Comparison of ENCODE assay signal across 2 cellular contexts in genomic region chr1:201329801-201330200, GRCh38.
TF ChIP-seq lines count a peak whose summit lies in the region.

No MANE protein-coding gene starts in this region.

TF ChIP-seq in SK-N-SH, 30 proteins besides CTCF, POLR2A, EP300 and RAD21 (continued from another document):
- TF ChIP-seq USF2 (IDR thresholded peaks at IDR 0.05; ENCODE audit: borderline replicate concordance, low read depth, low read length) (no peak), FOSL2 (IDR thresholded peaks at IDR 0.05; ENCODE audit: borderline replicate concordance, low read depth) (no peak), TEAD4 (IDR thresholded peaks at IDR 0.05; ENCODE audit: borderline replicate concordance, insufficient read depth) (no peak), REST (IDR thresholded peaks at IDR 0.05; ENCODE audit: low read depth, low read length) (no peak), GATA2 (CRISPR knock-in tag; IDR thresholded peaks at IDR 0.05) (no peak), RFX5 (IDR thresholded peaks at IDR 0.05; ENCODE audit: low read length) (no peak), USF1 (IDR thresholded peaks at IDR 0.05; ENCODE audit: borderline replicate concordance, low read depth) (no peak), MXI1 (IDR thresholded peaks at IDR 0.05; ENCODE audit: low read depth, low read length) (no peak), NRF1 (IDR thresholded peaks at IDR 0.05; ENCODE audit: low read depth, low read length) (no peak), GABPA (IDR thresholded peaks at IDR 0.05; ENCODE audit: low read depth) (no peak), ELF1 (IDR thresholded peaks at IDR 0.05) (no peak), MAX (IDR thresholded peaks at IDR 0.05; ENCODE audit: low read depth) (no peak), CHD2 (IDR thresholded peaks at IDR 0.05; ENCODE audit: low read length, partially characterized antibody) (no peak), FOXJ3 (CRISPR knock-in tag; IDR thresholded peaks at IDR 0.05) (no peak), TCF12 (IDR thresholded peaks at IDR 0.05) (no peak)
TF ChIP-seq in SK-N-SH: peak in this region for 0.

TF ChIP-seq in SK-N-SH treated with all-trans-retinoic acid at 6 μM for 48 hours, 23 proteins besides CTCF, POLR2A, EP300 and RAD21:
- no peak for TF ChIP-seq POU6F1 (CRISPR knock-in tag; IDR thresholded peaks at IDR 0.05; ENCODE audit: borderline replicate concordance, low read depth)
- TF ChIP-seq TCF4 (CRISPR knock-in tag; IDR thresholded peaks at IDR 0.05; ENCODE audit: borderline replicate concordance): no peak
- TF ChIP-seq ZFP30 (CRISPR knock-in tag; IDR thresholded peaks at IDR 0.05): no peak
- TF ChIP-seq RARB (CRISPR knock-in tag; IDR thresholded peaks at IDR 0.05): no peak
- TF ChIP-seq CREB5 (CRISPR knock-in tag; IDR thresholded peaks at IDR 0.05; ENCODE audit: low read depth): no peak
- no peak for TF ChIP-seq ZNF8 (CRISPR knock-in tag; IDR thresholded peaks at IDR 0.05)
- no peak for TF ChIP-seq ZNF565 (CRISPR knock-in tag; conservative IDR thresholded peaks at IDR 0.05; ENCODE audit: low read depth)
- TF ChIP-seq ARNTL (CRISPR knock-in tag; IDR thresholded peaks at IDR 0.05; ENCODE audit: borderline replicate concordance, low read depth): no peak
- no peak for TF ChIP-seq ZFP3 (CRISPR knock-in tag; IDR thresholded peaks at IDR 0.05)
- TF ChIP-seq PPARA (CRISPR knock-in tag; IDR thresholded peaks at IDR 0.05; ENCODE audit: borderline replicate concordance): no peak
- TF ChIP-seq TSHZ2 (CRISPR knock-in tag; IDR thresholded peaks at IDR 0.05): no peak
- no peak for TF ChIP-seq ESRRG (CRISPR knock-in tag; IDR thresholded peaks at IDR 0.05)
- no peak for TF ChIP-seq GLIS3 (CRISPR knock-in tag; IDR thresholded peaks at IDR 0.05)
TF ChIP-seq in SK-N-SH treated with all-trans-retinoic acid at 6 μM for 48 hours: peak in this region for 0.
